19 cellular contexts compared by ENCODE assay signal in the genomic region with DNA sequence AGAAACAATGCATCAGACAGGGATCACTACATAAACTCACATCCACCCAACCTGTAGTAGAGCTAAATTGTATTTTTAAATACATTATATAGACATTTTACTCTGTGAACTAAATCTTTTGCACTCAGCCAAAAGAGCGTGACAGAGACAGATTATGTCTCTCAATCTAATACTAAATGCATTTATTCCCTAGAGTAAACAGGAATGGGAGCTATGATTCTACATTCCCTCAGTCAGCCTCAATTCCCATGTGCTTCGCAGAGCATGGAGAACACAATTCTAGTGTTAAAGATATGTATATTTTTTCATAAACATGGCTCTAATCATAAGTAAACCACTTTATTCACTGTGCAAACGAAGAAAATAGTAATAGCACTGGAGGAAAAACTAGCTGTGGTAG. TPM values are rescaled to one million over a fixed set of nuclear protein-coding genes. Genes with fewer than 3 reads are reported as not detected.
A peak's percentile ranks its signal among the peaks of the same experiment; 100 is the strongest.
DNase-seq lines count a peak whose midpoint lies in the region; ATAC-seq and TF ChIP-seq lines count a peak whose summit lies in the region.
"Had no signal": no experiment of that assay in that cellular context is flagged by ENCODE, and none has a peak within 500 bp of the region (broad histone marks: within the 10 kb centered on the region; RNA-seq: fewer than 3 reads in every experiment).

No MANE protein-coding gene starts in this region.

- peaks cover 17% of the 10 kb centered on the region for H3K36me3 ChIP-seq in ACC112 (ENCODE audit: insufficient read depth, low read length)
- no peaks in the 10 kb centered on the region for H3K36me3 ChIP-seq in SK-N-MC (ENCODE audit: insufficient read depth, low read length)
- H3K36me3 ChIP-seq: BLaER1 had no signal

- peaks cover 20% of the 10 kb centered on the region for H3K4me1 Mint-ChIP-seq in osteocyte (ENCODE audit: unreplicated experiment)
- H3K4me1 Mint-ChIP-seq: CD14-positive monocyte had no signal

- H3K9ac ChIP-seq in SK-N-MC (ENCODE audit: insufficient read length) = no peak overlapping the region
- H3K9ac ChIP-seq: BLaER1, GM23248 had no signal

- H3K27me3 ChIP-seq in ACC112 (ENCODE audit: insufficient read depth, low read length) = no peaks in the 10 kb centered on the region
- H3K27me3 ChIP-seq: BLaER1 had no signal

- H3K27ac ChIP-seq in ACC112 (ENCODE audit: low read depth, low read length) (peak overlapping the region; percentile 42), SK-N-MC (peak overlapping the region; percentile 75; the same call in 1 of the 2 replicates)
- H3K27ac ChIP-seq: BLaER1, GM23248, HL-60 had no signal

- peaks cover 8% of the 10 kb centered on the region for H3K9me3 Mint-ChIP-seq in osteocyte (ENCODE audit: unreplicated experiment)

- no peak for DNase-seq in SK-N-MC (ENCODE audit: low read depth, low spot score)
- peak; percentile 90 for DNase-seq in fibroblast of peridontal ligament (ENCODE audit: extremely low read depth)
- no peak for DNase-seq in osteocyte (ENCODE audit: extremely low spot score, unreplicated experiment)
- no peak for DNase-seq in NCI-H2227 treated with DMSO at 0.1 percent for 48 hours (lab: John Stamatoyannopoulos, UW)
- DNase-seq in stimulated activated CD4-positive, alpha-beta T cell treated with anti-CD3 and anti-CD28 coated beads, Interleukin-4, amount 100 ng/mL, for 1 hour = no peak
- no peak for DNase-seq in effector CD8-positive, alpha-beta T cell (lab: John Stamatoyannopoulos, UW)
- DNase-seq: 8988T; ACHN; AML-193; CD4-positive, alpha-beta memory T cell; DMS 273 treated with DMSO at 0.1 percent for 48 hours; DMS53; GM23248; HCEC 1CT had no signal

- H2AFZ ChIP-seq in ACC112 (ENCODE audit: low read length, unreplicated experiment) = no peak overlapping the region
- H2AFZ ChIP-seq: GM23248 had no signal

- H3K4me3 Mint-ChIP-seq in osteocyte (ENCODE audit: unreplicated experiment) = no peak overlapping the region
- H3K4me3 Mint-ChIP-seq: CD14-positive monocyte had no signal

- ATAC-seq in HG02852 (IDR thresholded peaks at IDR 0.05; ENCODE audit: unreplicated experiment) = no peak

- H3K4me3 ChIP-seq in ACC112 (ENCODE audit: low read depth, low read length) = no peak overlapping the region
- H3K4me3 ChIP-seq in SK-N-MC = no peak overlapping the region
- H3K4me3 ChIP-seq: BLaER1, GM23248 had no signal

- H3K79me2 ChIP-seq in ACC112 (ENCODE audit: control insufficient read depth, insufficient read depth, low read length, unreplicated experiment) = no peaks in the 10 kb centered on the region

- no peaks in the 10 kb centered on the region for H3K9me3 ChIP-seq in SK-N-MC (ENCODE audit: low read depth, low read length)

- peaks cover 10% of the 10 kb centered on the region for H3K36me3 Mint-ChIP-seq in osteocyte (ENCODE audit: unreplicated experiment)

- H3K27me3 Mint-ChIP-seq in osteocyte (ENCODE audit: unreplicated experiment) = no peaks in the 10 kb centered on the region
- H3K27me3 Mint-ChIP-seq: CD4-positive, alpha-beta memory T cell had no signal

- H3K27ac Mint-ChIP-seq in osteocyte (ENCODE audit: unreplicated experiment) = peak overlapping the region; percentile 83
- H3K27ac Mint-ChIP-seq: CD14-positive monocyte had no signal

- TF ChIP-seq CTCF in osteocyte (IDR thresholded peaks at IDR 0.05) = no peak

- H3K4me1 ChIP-seq in ACC112 (ENCODE audit: control insufficient read depth, insufficient read depth, low read length, unreplicated experiment) = peaks cover 5% of the 10 kb centered on the region
- H3K4me1 ChIP-seq: BLaER1 had no signal

RNA-seq across cellular contexts. Expression of a gene that starts 16.5 kb away (rescaled TPM):
- 51.5 and 53.8 TPM in 2 replicates for total RNA-seq in osteocyte
